ENCODE assay signal across 8 cellular contexts in genomic region chrX:55160685-55161552, GRCh38.
DNase-seq lines count a peak whose midpoint lies in the region; ATAC-seq and TF ChIP-seq lines count a peak whose summit lies in the region.

No MANE protein-coding gene starts in this region.

- ATAC-seq in GM18511 (IDR thresholded peaks at IDR 0.05; ENCODE audit: unreplicated experiment), result peak; percentile 90
- peak; percentile 96 for ATAC-seq in HG03025 (IDR thresholded peaks at IDR 0.05; ENCODE audit: low FRiP score, unreplicated experiment)

- TF ChIP-seq CTCF in 22Rv1 (IDR thresholded peaks at IDR 0.05), result peak; percentile 64
- TF ChIP-seq CTCF in astrocyte of the spinal cord (IDR thresholded peaks at IDR 0.05; ENCODE audit: low read depth, low read length), result peak; percentile 32

- peak; percentile 89 for DNase-seq in NCI-H2029 (lab: John Stamatoyannopoulos, UW)
- DNase-seq in T-helper 9 cell, result peak; percentile 87
- DNase-seq in astrocyte of the spinal cord (ENCODE audit: low read depth, low spot score), result peak; percentile 90
- DNase-seq in hypothalamus (lab: John Stamatoyannopoulos, UW), result peak; percentile 38 to 95 (median 82)
- DNase-seq in retina, result peak; percentile 97

- peak overlapping the region; percentile 69 for H3K4me3 ChIP-seq in astrocyte of the spinal cord (ENCODE audit: low read depth, low read length)

- peak overlapping the region; percentile 83 for H3K27ac ChIP-seq in 22Rv1

- in situ Hi-C loops in astrocyte of the spinal cord (cut with HindIII; ENCODE audit: low sequenced_read_pairs), result no loop called here

Comparison
In these comparisons a context has a peak if more than half of its experiments do, and no peak if none do; other contexts are left out.
1. Peak in every context shown above with its lines: DNase-seq, ATAC-seq, H3K4me3 ChIP-seq and H3K27ac ChIP-seq.